12 cellular contexts compared by ENCODE assay signal in genomic region chr11:133906241-133906640, GRCh38.
"Had no signal": no experiment of that assay in that cellular context is flagged by ENCODE, and none has a peak within 500 bp of the region (broad histone marks: within the 10 kb centered on the region; RNA-seq: fewer than 3 reads in every experiment).

No MANE protein-coding gene starts in this region.

- H3K9me3 Mint-ChIP-seq: activated T-cell treated with anti-CD3 and anti-CD28 coated beads, Interleukin-2, amount 50 U/mL, for 24 hours; nephron; stimulated activated naive CD8-positive, alpha-beta T cell treated with anti-CD3 and anti-CD28 coated beads, Interleukin-15, amount 100 ng/mL, for 72 hours had no signal

- H3K27ac ChIP-seq: right atrium auricular region, thoracic aorta had no signal

- H3K4me1 ChIP-seq: right atrium auricular region had no signal

- H3K4me3 Mint-ChIP-seq: activated CD8-positive, alpha-beta memory T cell treated with anti-CD3 and anti-CD28 coated beads, Interleukin-2, amount 10 ng/mL, durations not matched to agents 7 days and 5 days; activated T-cell treated with anti-CD3 and anti-CD28 coated beads, Interleukin-2, amount 50 U/mL, for 24 hours; nephron; stimulated activated naive CD8-positive, alpha-beta T cell treated with anti-CD3 and anti-CD28 coated beads, Interleukin-15, amount 100 ng/mL, for 72 hours had no signal

- H3K27me3 Mint-ChIP-seq: activated CD8-positive, alpha-beta memory T cell treated with anti-CD3 and anti-CD28 coated beads, Interleukin-2, amount 10 ng/mL, durations not matched to agents 7 days and 5 days; activated T-cell treated with anti-CD3 and anti-CD28 coated beads, Interleukin-2, amount 50 U/mL, for 24 hours; progenitor cell of endocrine pancreas; stimulated activated naive CD8-positive, alpha-beta T cell treated with anti-CD3 and anti-CD28 coated beads, Interleukin-15, amount 100 ng/mL, for 72 hours had no signal

- H3K4me3 ChIP-seq: right atrium auricular region, thoracic aorta had no signal

- H3K4me1 Mint-ChIP-seq: activated CD8-positive, alpha-beta memory T cell treated with anti-CD3 and anti-CD28 coated beads, Interleukin-2, amount 10 ng/mL, durations not matched to agents 7 days and 5 days; nephron; stimulated activated naive CD8-positive, alpha-beta T cell treated with anti-CD3 and anti-CD28 coated beads, Interleukin-15, amount 100 ng/mL, for 72 hours had no signal

- H3K9me3 ChIP-seq: right atrium auricular region, thoracic aorta had no signal

- ATAC-seq: activated CD8-positive, alpha-beta memory T cell treated with anti-CD3 and anti-CD28 coated beads, Interleukin-2, amount 10 ng/mL, durations not matched to agents 7 days and 5 days; left lobe of liver; stimulated activated naive CD8-positive, alpha-beta T cell treated with anti-CD3 and anti-CD28 coated beads, Interleukin-15, amount 100 ng/mL, for 72 hours had no signal

- DNase-seq: activated CD8-positive, alpha-beta memory T cell treated with anti-CD3 and anti-CD28 coated beads, Interleukin-2, amount 10 ng/mL, durations not matched to agents 7 days and 5 days; activated gamma-delta T cell treated with Interleukin-2 at 50 U/mL for 16 hours; activated T-cell treated with anti-CD3 and anti-CD28 coated beads, Interleukin-2, amount 50 U/mL, for 24 hours; hippocampal formation; small intestine; stimulated activated naive CD8-positive, alpha-beta T cell treated with anti-CD3 and anti-CD28 coated beads, Interleukin-15, amount 100 ng/mL, for 72 hours; SW 1271 had no signal

- H3K27ac Mint-ChIP-seq: activated CD8-positive, alpha-beta memory T cell treated with anti-CD3 and anti-CD28 coated beads, Interleukin-2, amount 10 ng/mL, durations not matched to agents 7 days and 5 days; activated T-cell treated with anti-CD3 and anti-CD28 coated beads, Interleukin-2, amount 50 U/mL, for 24 hours; nephron; progenitor cell of endocrine pancreas had no signal
